ENCODE assay signal across 17 cellular contexts in genomic region chr12:42921741-42922511, GRCh38.
DNase-seq lines count a peak whose midpoint lies in the region; ATAC-seq, FAIRE-seq and TF ChIP-seq lines count a peak whose summit lies in the region.
"Had no signal": no experiment of that assay in that cellular context is flagged by ENCODE, and none has a peak within 500 bp of the region (broad histone marks: within the 10 kb centered on the region; RNA-seq: fewer than 3 reads in every experiment).

No MANE protein-coding gene starts in this region.

- intact Hi-C loops in psoas muscle (cut with DNase I) = no loop called here

- 95% methylated on average over 6 of the region's 7 CpGs; no CpG with 5 or more reads in 1 of the 2 experiments for WGBS in H1 (ENCODE audit: extremely low coverage in 1 of 2, insufficient coverage in 1 of 2, insufficient read length in 1 of 2, insufficient replicate concordance in 2 of 2, low coverage in 1 of 2, low lambda C conversion rate in 2 of 2, missing lambda C conversion rate in 1 of 2), 2 experiments
- 74 to 84% (median 83%) methylated on average over 7 of the region's 7 CpGs for WGBS in psoas muscle, 3 donors

- ATAC-seq in psoas muscle = no peak

- H3K14ac ChIP-seq in H1 (ENCODE audit: insufficient read length) = no peak overlapping the region

- H3K4me3 ChIP-seq in LNCaP clone FGC (ENCODE audit: low read depth, low read length) (no peak overlapping the region), H1 (ENCODE audit: extremely low read depth in 1 of 4, insufficient read depth in 2 of 4, low read depth in 3 of 4, low read length in 4 of 4) (no peak overlapping the region), psoas muscle (no peak overlapping the region)
- H3K4me3 ChIP-seq: uterus had no signal

- H3K9ac ChIP-seq in H1 (replicated peaks in 1 of 4; ENCODE audit: extremely low read depth in 1 of 4, low read depth in 3 of 4, low read length in 3 of 4) = no peak overlapping the region

- H2BK120ac ChIP-seq in H1 (replicated peaks; ENCODE audit: low read depth, low read length) = no peak overlapping the region

- H4K91ac ChIP-seq in H1 (replicated peaks; ENCODE audit: insufficient read length, low read length) = no peak overlapping the region

- H2BK15ac ChIP-seq in H1 (ENCODE audit: low read length) = no peak overlapping the region

- H3K4me2 ChIP-seq in H1 (ENCODE audit: insufficient read depth in 1 of 2, low read depth in 2 of 2, low read length in 2 of 2) = no peak overlapping the region

- no peak overlapping the region for H3K56ac ChIP-seq in H1 (replicated peaks; ENCODE audit: insufficient read length, low read depth, low read length)

- H3K23ac ChIP-seq in H1 (ENCODE audit: insufficient read length) = no peak overlapping the region

- peak; percentile 16 for DNase-seq in AG20443 (ENCODE audit: low spot score)
- DNase-seq in LNCaP clone FGC (ENCODE audit: low read depth) = peak; percentile 98
- no peak for DNase-seq in H1 (ENCODE audit: low read depth in 1 of 2, low spot score in 2 of 2)
- no peak for DNase-seq in mesothelial cell of epicardium (ENCODE audit: low spot score in 2 of 2, unreplicated experiment in 2 of 2)
- no peak for DNase-seq in NCI-H526 (lab: John Stamatoyannopoulos, UW)
- no peak for DNase-seq in NCI-H146 treated with DMSO at 0.1 percent for 48 hours (lab: John Stamatoyannopoulos, UW; ENCODE audit: unreplicated experiment)
- no peak for DNase-seq in psoas muscle
- DNase-seq in stimulated activated CD4-positive, alpha-beta T cell treated with anti-CD3 and anti-CD28 coated beads, Interleukin-4, amount 100 ng/mL, for 24 hours = no peak
- DNase-seq: activated CD4-positive, alpha-beta T cell treated with anti-CD3 and anti-CD28 coated beads, Interleukin-2, amount 50 U/mL, for 48 hours; activated gamma-delta T cell treated with Interleukin-2 at 50 U/mL for 16 hours; midbrain; NCI-H446 treated with DMSO at 0.1 percent for 48 hours; stimulated activated CD4-positive, alpha-beta T cell treated with anti-CD3 and anti-CD28 coated beads, Interleukin-2, amount 100 ng/mL, for 48 hours; uterus had no signal

- no peaks in the 10 kb centered on the region for H4K20me1 ChIP-seq in H1 (replicated peaks in 1 of 2; ENCODE audit: control insufficient read depth in 1 of 2, insufficient read depth in 2 of 2, low read length in 2 of 2)

- no peaks in the 10 kb centered on the region for H3K79me1 ChIP-seq in H1 (ENCODE audit: low read depth, low read length)

- TF ChIP-seq POLR2A in H1 (IDR thresholded peaks at IDR 0.05; ENCODE audit: control extremely low read depth in 1 of 2, low read depth in 2 of 2, low read length in 2 of 2) = no peak

- CTCF ChIA-PET in H1 (lab: Charles Lee; ENCODE audit: partially characterized antibody) = no interaction called here

- H3K36me3 ChIP-seq in H1 (ENCODE audit: control insufficient read depth in 2 of 4, insufficient read depth in 4 of 4, low read length in 3 of 4) (no peaks in the 10 kb centered on the region), psoas muscle (ENCODE audit: insufficient read depth in 1 of 2, low read depth in 1 of 2) (no peaks in the 10 kb centered on the region)
- H3K36me3 ChIP-seq: uterus had no signal

- no peak for FAIRE-seq in H1 (lab: Jason Lieb, UNC)
- FAIRE-seq: RCC 7860 had no signal

- H3K4ac ChIP-seq in H1 (replicated peaks; ENCODE audit: insufficient read length, low read depth, low read length) = no peak overlapping the region

- no peak overlapping the region for H2AK5ac ChIP-seq in H1 (ENCODE audit: low read depth, low read length)

- H3K9me3 ChIP-seq in H1 (ENCODE audit: insufficient read depth in 2 of 2, low read depth in 1 of 2, low read length in 1 of 2) (no peaks in the 10 kb centered on the region), psoas muscle (no peaks in the 10 kb centered on the region)
- H3K9me3 ChIP-seq: uterus had no signal

- H3K9me3 Mint-ChIP-seq in mesothelial cell of epicardium = peaks cover 5% of the 10 kb centered on the region

- H4K8ac ChIP-seq in H1 (ENCODE audit: extremely low read depth, insufficient read depth, low read length) = no peak overlapping the region

- H3K27ac Mint-ChIP-seq in mesothelial cell of epicardium = peak overlapping the region; percentile 90
- H3K27ac Mint-ChIP-seq: B cell; stimulated activated effector memory CD8-positive, alpha-beta T cell treated with anti-CD3 and anti-CD28 coated beads, Interleukin-12 subunit alpha, Interleukin-12 subunit beta, amount 100 ng/mL, for 72 hours had no signal

- H3K27me3 Mint-ChIP-seq in mesothelial cell of epicardium (ENCODE audit: low read depth) = no peaks in the 10 kb centered on the region

- no peak overlapping the region for H4K5ac ChIP-seq in H1 (ENCODE audit: insufficient read length, low read depth, low read length)

- H3K79me2 ChIP-seq in H1 (ENCODE audit: control insufficient read depth in 1 of 2, insufficient read depth in 2 of 2, low read length in 2 of 2) = no peaks in the 10 kb centered on the region

- no peak for TF ChIP-seq RAD21 in H1 (IDR thresholded peaks at IDR 0.05 in 1 of 2, conservative IDR thresholded peaks at IDR 0.05 in 1 of 2; ENCODE audit: low read depth in 2 of 2, low read length in 2 of 2)

- no peak overlapping the region for H3K18ac ChIP-seq in H1 (ENCODE audit: extremely low read depth, low read length)

- no peaks in the 10 kb centered on the region for H3K23me2 ChIP-seq in H1 (ENCODE audit: low read depth, low read length)

- H3K27ac ChIP-seq in H1 (ENCODE audit: low read depth, low read length) (no peak overlapping the region), psoas muscle (no peak overlapping the region)

- H2AFZ ChIP-seq in H1 (ENCODE audit: low read length) = no peak overlapping the region

- no peak for TF ChIP-seq EP300 in H1 (IDR thresholded peaks at IDR 0.05; ENCODE audit: borderline replicate concordance in 1 of 2, low read depth in 2 of 2, low read length in 2 of 2)

- H3K27me3 ChIP-seq in H1 (replicated peaks in 1 of 4; ENCODE audit: control insufficient read depth in 3 of 4, extremely low read depth in 1 of 4, insufficient read depth in 3 of 4, low read length in 3 of 4) (no peaks in the 10 kb centered on the region), psoas muscle (ENCODE audit: insufficient read depth in 3 of 3, low read length in 2 of 3) (no peaks in the 10 kb centered on the region)
- H3K27me3 ChIP-seq: uterus had no signal

- H2BK20ac ChIP-seq in H1 (ENCODE audit: low read length) = no peak overlapping the region

- H2BK12ac ChIP-seq in H1 (ENCODE audit: low read depth, low read length) = no peak overlapping the region

- H3K36me3 Mint-ChIP-seq in mesothelial cell of epicardium = no peaks in the 10 kb centered on the region
- H3K36me3 Mint-ChIP-seq: stimulated activated effector memory CD8-positive, alpha-beta T cell treated with anti-CD3 and anti-CD28 coated beads, Interleukin-12 subunit alpha, Interleukin-12 subunit beta, amount 100 ng/mL, for 72 hours had no signal

- POLR2A ChIA-PET in H1 (lab: Charles Lee; ENCODE audit: partially characterized antibody) = no interaction called here

- no peak overlapping the region for H2BK5ac ChIP-seq in H1 (ENCODE audit: low read depth, low read length)

- no peak for TF ChIP-seq CTCF in LNCaP clone FGC (IDR thresholded peaks at IDR 0.05; ENCODE audit: control insufficient read depth, extremely low read depth, insufficient read depth)
- TF ChIP-seq CTCF in H1 (IDR thresholded peaks at IDR 0.05; ENCODE audit: control extremely low read depth in 1 of 3, insufficient read depth in 1 of 3, low read depth in 1 of 3, low read length in 3 of 3) = no peak
- no peak for TF ChIP-seq CTCF in mesothelial cell of epicardium (IDR thresholded peaks at IDR 0.05; ENCODE audit: unreplicated experiment)
- TF ChIP-seq CTCF in psoas muscle (IDR thresholded peaks at IDR 0.05) = no peak

- no peak overlapping the region for H3K4me3 Mint-ChIP-seq in mesothelial cell of epicardium
- H3K4me3 Mint-ChIP-seq: B cell; stimulated activated effector memory CD8-positive, alpha-beta T cell treated with anti-CD3 and anti-CD28 coated beads, Interleukin-12 subunit alpha, Interleukin-12 subunit beta, amount 100 ng/mL, for 72 hours had no signal

- H3K4me1 ChIP-seq in H1 (replicated peaks in 1 of 4; ENCODE audit: control insufficient read depth in 3 of 4, insufficient read depth in 4 of 4, low read length in 3 of 4) = no peaks in the 10 kb centered on the region
- peaks cover 4% of the 10 kb centered on the region for H3K4me1 ChIP-seq in psoas muscle

- peaks cover 63% of the 10 kb centered on the region for H3K4me1 Mint-ChIP-seq in mesothelial cell of epicardium
- H3K4me1 Mint-ChIP-seq: B cell; stimulated activated effector memory CD8-positive, alpha-beta T cell treated with anti-CD3 and anti-CD28 coated beads, Interleukin-12 subunit alpha, Interleukin-12 subunit beta, amount 100 ng/mL, for 72 hours had no signal

TF ChIP-seq in H1, 55 proteins besides CTCF, POLR2A, EP300 and RAD21:
- TF ChIP-seq CHD1 (IDR thresholded peaks at IDR 0.05; ENCODE audit: low read depth, low read length) (no peak), CEBPB (IDR thresholded peaks at IDR 0.05; ENCODE audit: low read depth, low read length) (peak; percentile 36; the same call in 1 of the 2 replicates), BRCA1 (IDR thresholded peaks at IDR 0.05; ENCODE audit: low read depth, low read length) (no peak)

Comparison
In these comparisons a context has a peak if more than half of its experiments do, and no peak if none do; other contexts are left out.
1. DNase-seq: peak in AG20443 (single experiment) and LNCaP clone FGC (single experiment); none in H1 (0 of 2), mesothelial cell of epicardium (0 of 2), NCI-H526 (0 of 2), NCI-H146 treated with DMSO at 0.1 percent for 48 hours (single experiment), psoas muscle (0 of 2) and stimulated activated CD4-positive, alpha-beta T cell treated with anti-CD3 and anti-CD28 coated beads, Interleukin-4, amount 100 ng/mL, for 24 hours (single experiment).